In genomic region chr13:87674143-87674772, GRCh38 we compare ENCODE assay signal across 12 cellular contexts. TPM values are rescaled to one million over a fixed set of nuclear protein-coding genes. Genes with fewer than 3 reads are reported as not detected.
DNase-seq lines count a peak whose midpoint lies in the region; ATAC-seq and TF ChIP-seq lines count a peak whose summit lies in the region.
"Had no signal": no experiment of that assay in that cellular context is flagged by ENCODE, and none has a peak within 500 bp of the region (broad histone marks: within the 10 kb centered on the region; RNA-seq: fewer than 3 reads in every experiment).

No MANE protein-coding gene starts in this region.

- no peak for ATAC-seq in thoracic aorta (ENCODE audit: insufficient number of reproducible peaks, low FRiP score, low read depth)
- no peak for ATAC-seq in GM21526 (IDR thresholded peaks at IDR 0.05; ENCODE audit: low FRiP score, unreplicated experiment)
- no peak for ATAC-seq in HG02610 (IDR thresholded peaks at IDR 0.05; ENCODE audit: unreplicated experiment)
- ATAC-seq in HG02885 (IDR thresholded peaks at IDR 0.05; ENCODE audit: poor library complexity, unreplicated experiment), result no peak
- ATAC-seq: esophagus mucosa had no signal

- in situ Hi-C loops in mammary epithelial cell (cut with MboI; ENCODE audit: low sequenced_read_pairs in 2 of 2), result no loop called here

- BruUV-seq in MCF 10A (replicated peaks; lab: Mats Ljungman, UMichigan) (no TSS peak), mammary epithelial cell (replicated peaks; lab: Mats Ljungman, UMichigan) (no TSS peak)

- H3K9me3 Mint-ChIP-seq in MCF 10A (ENCODE audit: unreplicated experiment), result no peaks in the 10 kb centered on the region

- H3K4me1 ChIP-seq in mammary epithelial cell (ENCODE audit: insufficient read depth, low read length), result peaks cover 30% of the 10 kb centered on the region
- H3K4me1 ChIP-seq in iPS-18a (ENCODE audit: control insufficient read depth, low read depth, low read length), result peaks cover 23% of the 10 kb centered on the region
- H3K4me1 ChIP-seq in thoracic aorta (ENCODE audit: control insufficient read depth in 1 of 2, low read depth in 2 of 2), result peaks cover 3 to 15% of the 10 kb centered on the region in 2 donors

- H4K20me1 ChIP-seq in mammary epithelial cell (ENCODE audit: insufficient read depth, low read length), result no peaks in the 10 kb centered on the region

- H3K9ac ChIP-seq in mammary epithelial cell (ENCODE audit: insufficient read depth, low read length) (no peak overlapping the region), SK-N-MC (ENCODE audit: insufficient read length) (no peak overlapping the region), iPS-18a (ENCODE audit: low read length) (no peak overlapping the region)

- no peaks in the 10 kb centered on the region for H3K36me3 ChIP-seq in mammary epithelial cell (ENCODE audit: insufficient read depth, low read length)
- peaks cover 22% of the 10 kb centered on the region; the same call in 1 of the 2 replicates for H3K36me3 ChIP-seq in SK-N-MC (ENCODE audit: insufficient read depth, low read length)
- no peaks in the 10 kb centered on the region for H3K36me3 ChIP-seq in iPS-18a (ENCODE audit: control insufficient read depth, low read depth, low read length)
- H3K36me3 ChIP-seq in thoracic aorta, result no peaks in the 10 kb centered on the region

- H3K4me2 ChIP-seq in mammary epithelial cell (ENCODE audit: insufficient read depth, low read depth, low read length), result no peak overlapping the region

- no peak overlapping the region for H3K27ac ChIP-seq in mammary epithelial cell (ENCODE audit: insufficient read depth, low read depth, low read length)
- H3K27ac ChIP-seq in SK-N-MC, result no peak overlapping the region
- no peak overlapping the region for H3K27ac ChIP-seq in iPS-18a (ENCODE audit: low read length)
- no peak overlapping the region for H3K27ac ChIP-seq in thoracic aorta

- H3K4me3 ChIP-seq in mammary epithelial cell (replicated peaks in 1 of 3; ENCODE audit: insufficient read depth in 1 of 3, low read depth in 2 of 3, low read length in 3 of 3) (no peak overlapping the region), SK-N-MC (peak overlapping the region; percentile 97), iPS-18a (ENCODE audit: low read length) (peak overlapping the region; percentile 79), thoracic aorta (peak overlapping the region; percentile 67)

- H3K36me3 Mint-ChIP-seq in MCF 10A (ENCODE audit: insufficient read depth, unreplicated experiment), result peaks cover 6% of the 10 kb centered on the region
- H3K36me3 Mint-ChIP-seq: CD4-positive, CD25-positive, alpha-beta regulatory T cell had no signal

- intact Hi-C loops in MCF 10A (cut with micrococcal nuclease) (loop anchor here (5.0 kb wide), 1 partner anchor 552 kb away; no protein-coding TSS in a partner anchor), mammary epithelial cell (cut with micrococcal nuclease) (loop anchor here (10.0 kb wide), 1 partner anchor 799 kb away; no protein-coding TSS in a partner anchor)

- no peaks in the 10 kb centered on the region for H3K79me2 ChIP-seq in mammary epithelial cell (ENCODE audit: insufficient read depth, low read length)

- DNase-seq in MCF 10A (ENCODE audit: unreplicated experiment) (no peak), mammary epithelial cell (no peak), SK-N-MC (ENCODE audit: low read depth, low spot score) (no peak), thoracic aorta (ENCODE audit: low spot score) (no peak)
- DNase-seq: CD4-positive, CD25-positive, alpha-beta regulatory T cell; NCI-H446 treated with DMSO at 0.1 percent for 48 hours had no signal

- CTCF ChIA-PET in MCF 10A (lab: Yijun Ruan, JAX), result no interaction called here
- CTCF ChIA-PET in mammary epithelial cell (lab: Charles Lee; ENCODE audit: low non-redundant PET), result no interaction called here

- POLR2A ChIA-PET in MCF 10A (lab: Yijun Ruan, JAX), result no interaction called here

- peaks cover 51% of the 10 kb centered on the region for H3K27me3 ChIP-seq in mammary epithelial cell (ENCODE audit: insufficient read depth, low read length)
- H3K27me3 ChIP-seq in iPS-18a (ENCODE audit: control insufficient read depth, insufficient read depth, low read length), result peaks cover 69% of the 10 kb centered on the region
- H3K27me3 ChIP-seq in thoracic aorta (replicated peaks; ENCODE audit: insufficient read depth), result peaks cover 4% of the 10 kb centered on the region

- no peaks in the 10 kb centered on the region for H3K27me3 Mint-ChIP-seq in MCF 10A (ENCODE audit: insufficient read depth, unreplicated experiment)

- H3K4me1 Mint-ChIP-seq in MCF 10A (ENCODE audit: insufficient read depth, unreplicated experiment), result peaks cover 5% of the 10 kb centered on the region

- H3K4me3 Mint-ChIP-seq in MCF 10A (ENCODE audit: unreplicated experiment), result peak overlapping the region; percentile 85
- H3K4me3 Mint-ChIP-seq: CD4-positive, CD25-positive, alpha-beta regulatory T cell had no signal

- H3K27ac Mint-ChIP-seq in MCF 10A (ENCODE audit: low read depth, unreplicated experiment), result no peak overlapping the region
- H3K27ac Mint-ChIP-seq: CD4-positive, CD25-positive, alpha-beta regulatory T cell had no signal

- 5% methylated on average over 24 of the region's 30 CpGs for WGBS in mammary epithelial cell (ENCODE audit: low coverage, missing lambda C conversion rate)

- H2AFZ ChIP-seq in mammary epithelial cell (ENCODE audit: low read depth, low read length), result no peak overlapping the region

- no peaks in the 10 kb centered on the region for H3K9me3 ChIP-seq in mammary epithelial cell (replicated peaks; ENCODE audit: insufficient read depth, low read length)
- H3K9me3 ChIP-seq in SK-N-MC (ENCODE audit: low read depth, low read length), result no peaks in the 10 kb centered on the region
- no peaks in the 10 kb centered on the region for H3K9me3 ChIP-seq in iPS-18a (ENCODE audit: control insufficient read depth, low read depth, low read length)
- no peaks in the 10 kb centered on the region for H3K9me3 ChIP-seq in thoracic aorta

- dilution Hi-C loops in mammary epithelial cell (cut with HindIII; ENCODE audit: low sequenced_read_pairs), result no loop called here

- TF ChIP-seq CTCF in MCF 10A (IDR thresholded peaks at IDR 0.05; ENCODE audit: unreplicated experiment) (no peak), mammary epithelial cell (conservative IDR thresholded peaks at IDR 0.05 in 1 of 2, IDR thresholded peaks at IDR 0.05 in 1 of 2; ENCODE audit: extremely low read depth in 1 of 2, insufficient read depth in 1 of 2, low read depth in 1 of 2, low read length in 2 of 2) (no peak), thoracic aorta (IDR thresholded peaks at IDR 0.05) (no peak)

RNA-seq across cellular contexts. Expression of gene SLITRK5, which starts 3.1 kb away (rescaled TPM):
- total RNA-seq in MCF 10A (2022), result 0.16 and 0.25 TPM in 2 replicates
- total RNA-seq in mammary epithelial cell, result not detected
- polyA plus RNA-seq in mammary epithelial cell, result not detected
- not detected for polyA minus RNA-seq in mammary epithelial cell
- under 1 TPM; under 0.01 to 0.56 TPM for total RNA-seq in thoracic aorta
- total RNA-seq: lung microvascular endothelial cell had no signal
- polyA plus RNA-seq: CD4-positive, CD25-positive, alpha-beta regulatory T cell had no signal

Comparison
In these comparisons a context has a peak if more than half of its experiments do, and no peak if none do; other contexts are left out.
1. H3K4me3 ChIP-seq: peak in SK-N-MC (single experiment), iPS-18a (single experiment) and thoracic aorta (single experiment); none in mammary epithelial cell (0 of 3).